In the genomic region with DNA sequence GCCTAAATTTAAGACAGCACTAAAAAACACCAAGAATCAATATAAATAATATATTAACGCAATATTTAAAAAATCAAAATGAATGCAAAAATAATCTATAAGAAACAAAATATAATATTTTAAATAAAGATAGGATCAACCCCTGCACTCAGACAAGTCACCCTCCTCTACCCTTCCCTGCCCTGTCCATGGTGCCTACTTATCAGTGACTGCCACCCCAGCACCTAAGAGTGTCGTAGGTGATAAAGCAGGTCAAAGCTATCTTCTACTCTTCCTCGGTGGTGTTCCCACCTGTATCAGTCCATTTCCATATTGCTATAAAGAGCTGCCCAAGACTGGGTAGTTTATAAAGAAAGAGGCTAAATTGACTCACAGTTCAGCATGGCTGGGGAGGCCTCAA, we compare ENCODE assay signal across 1 cellular context.
TF ChIP-seq lines count a peak whose summit lies in the region.

No MANE protein-coding gene starts in this region.

TF ChIP-seq in GM23338, 12 proteins besides CTCF, POLR2A, EP300 and RAD21 (continued from another document):
- TF ChIP-seq, protein P1, sequence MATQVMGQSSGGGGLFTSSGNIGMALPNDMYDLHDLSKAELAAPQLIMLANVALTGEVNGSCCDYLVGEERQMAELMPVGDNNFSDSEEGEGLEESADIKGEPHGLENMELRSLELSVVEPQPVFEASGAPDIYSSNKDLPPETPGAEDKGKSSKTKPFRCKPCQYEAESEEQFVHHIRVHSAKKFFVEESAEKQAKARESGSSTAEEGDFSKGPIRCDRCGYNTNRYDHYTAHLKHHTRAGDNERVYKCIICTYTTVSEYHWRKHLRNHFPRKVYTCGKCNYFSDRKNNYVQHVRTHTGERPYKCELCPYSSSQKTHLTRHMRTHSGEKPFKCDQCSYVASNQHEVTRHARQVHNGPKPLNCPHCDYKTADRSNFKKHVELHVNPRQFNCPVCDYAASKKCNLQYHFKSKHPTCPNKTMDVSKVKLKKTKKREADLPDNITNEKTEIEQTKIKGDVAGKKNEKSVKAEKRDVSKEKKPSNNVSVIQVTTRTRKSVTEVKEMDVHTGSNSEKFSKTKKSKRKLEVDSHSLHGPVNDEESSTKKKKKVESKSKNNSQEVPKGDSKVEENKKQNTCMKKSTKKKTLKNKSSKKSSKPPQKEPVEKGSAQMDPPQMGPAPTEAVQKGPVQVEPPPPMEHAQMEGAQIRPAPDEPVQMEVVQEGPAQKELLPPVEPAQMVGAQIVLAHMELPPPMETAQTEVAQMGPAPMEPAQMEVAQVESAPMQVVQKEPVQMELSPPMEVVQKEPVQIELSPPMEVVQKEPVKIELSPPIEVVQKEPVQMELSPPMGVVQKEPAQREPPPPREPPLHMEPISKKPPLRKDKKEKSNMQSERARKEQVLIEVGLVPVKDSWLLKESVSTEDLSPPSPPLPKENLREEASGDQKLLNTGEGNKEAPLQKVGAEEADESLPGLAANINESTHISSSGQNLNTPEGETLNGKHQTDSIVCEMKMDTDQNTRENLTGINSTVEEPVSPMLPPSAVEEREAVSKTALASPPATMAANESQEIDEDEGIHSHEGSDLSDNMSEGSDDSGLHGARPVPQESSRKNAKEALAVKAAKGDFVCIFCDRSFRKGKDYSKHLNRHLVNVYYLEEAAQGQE (IDR thresholded peaks at IDR 0.05; ENCODE audit: unreplicated experiment): peak; percentile 61
- TF ChIP-seq POLR2AphosphoS5 (IDR thresholded peaks at IDR 0.05; ENCODE audit: low read depth): no peak
